ENCODE assay signal across 1 cellular context in genomic region chr17:13334374-13334773, GRCh38.
TF ChIP-seq lines count a peak whose summit lies in the region.

No MANE protein-coding gene starts in this region.

TF ChIP-seq in K562, 482 proteins besides CTCF, POLR2A, EP300 and RAD21 (continued from another document and continues in another):
- TF ChIP-seq MGA (IDR thresholded peaks at IDR 0.05), result no peak
- TF ChIP-seq MCM2 (IDR thresholded peaks at IDR 0.05; ENCODE audit: low read depth), result no peak
- peak; percentile 71 for TF ChIP-seq HMBOX1 (IDR thresholded peaks at IDR 0.05)
- peak; percentile 23; the same call in 1 of the 2 replicates for TF ChIP-seq JUND (IDR thresholded peaks at IDR 0.05; ENCODE audit: borderline replicate concordance, low read depth, low read length)
- TF ChIP-seq JUND (tag; IDR thresholded peaks at IDR 0.05; ENCODE audit: borderline replicate concordance, low read depth, low read length), result peak; percentile 24; the same call in 1 of the 3 replicates
- no peak for TF ChIP-seq EGR1 (conservative IDR thresholded peaks at IDR 0.05)
- peak; percentile 78 for TF ChIP-seq EHMT2 (IDR thresholded peaks at IDR 0.05)
- no peak for TF ChIP-seq XRCC4 (IDR thresholded peaks at IDR 0.05; ENCODE audit: extremely low read depth, insufficient read depth, insufficient read length)
- TF ChIP-seq GATA2 (CRISPR knock-in tag; IDR thresholded peaks at IDR 0.05), result 0 out of 2 replicates have a peak, but pooled peaks have one; percentile 16
- no peak for TF ChIP-seq ZBTB11 (CRISPR knock-in tag; IDR thresholded peaks at IDR 0.05)
- no peak for TF ChIP-seq TEAD4 (IDR thresholded peaks at IDR 0.05; ENCODE audit: low read length)
- no peak for TF ChIP-seq TEAD4 (CRISPR knock-in tag; IDR thresholded peaks at IDR 0.05; ENCODE audit: borderline replicate concordance)
- TF ChIP-seq ZNF696 (CRISPR knock-in tag; conservative IDR thresholded peaks at IDR 0.05), result no peak
- TF ChIP-seq TGIF2 (CRISPR knock-in tag; IDR thresholded peaks at IDR 0.05), result no peak
- peak; percentile 81 for TF ChIP-seq ARID1B (IDR thresholded peaks at IDR 0.05)
- TF ChIP-seq RBFOX2 (IDR thresholded peaks at IDR 0.05; ENCODE audit: low read depth, low read length), result no peak
- no peak for TF ChIP-seq MAFG (tag; conservative IDR thresholded peaks at IDR 0.05)
- no peak for TF ChIP-seq ZNF79 (CRISPR knock-in tag; IDR thresholded peaks at IDR 0.05; ENCODE audit: low read depth)
- TF ChIP-seq ZNF212 (CRISPR knock-in tag; IDR thresholded peaks at IDR 0.05), result no peak
- no peak for TF ChIP-seq CCAR2 (IDR thresholded peaks at IDR 0.05; ENCODE audit: low read depth, low read length)
- no peak for TF ChIP-seq MCM5 (IDR thresholded peaks at IDR 0.05; ENCODE audit: low read depth)
- no peak for TF ChIP-seq HIVEP1 (CRISPR knock-in tag; IDR thresholded peaks at IDR 0.05)
- no peak for TF ChIP-seq ELF4 (CRISPR knock-in tag; IDR thresholded peaks at IDR 0.05)
- TF ChIP-seq MEIS2 (IDR thresholded peaks at IDR 0.05; ENCODE audit: partially characterized antibody), result peak; percentile 64
- TF ChIP-seq ZNF431 (CRISPR knock-in tag; IDR thresholded peaks at IDR 0.05), result no peak
- no peak for TF ChIP-seq PRPF4 (IDR thresholded peaks at IDR 0.05; ENCODE audit: insufficient read depth, low read depth, low read length, poor library complexity, severe bottlenecking)
- no peak for TF ChIP-seq ZNF77 (CRISPR knock-in tag; IDR thresholded peaks at IDR 0.05)
- no peak for TF ChIP-seq BRF1 (IDR thresholded peaks at IDR 0.05; ENCODE audit: borderline replicate concordance, extremely low read depth, insufficient read length)
- TF ChIP-seq RB1 (IDR thresholded peaks at IDR 0.05; ENCODE audit: low read depth), result no peak
- no peak for TF ChIP-seq ATF2 (CRISPR knock-in tag; IDR thresholded peaks at IDR 0.05)
- TF ChIP-seq GTF3C2 (IDR thresholded peaks at IDR 0.05; ENCODE audit: borderline replicate concordance, extremely low read depth, insufficient read length), result no peak
- TF ChIP-seq SMARCE1 (IDR thresholded peaks at IDR 0.05), result 0 out of 2 replicates have a peak, but pooled peaks have one; percentile 18
- peak; percentile 69 for TF ChIP-seq TAL1 (IDR thresholded peaks at IDR 0.05)
- TF ChIP-seq THAP12 (CRISPR knock-in tag; IDR thresholded peaks at IDR 0.05), result no peak
- TF ChIP-seq POLR2B (IDR thresholded peaks at IDR 0.05; ENCODE audit: low read depth, partially characterized antibody), result no peak
- TF ChIP-seq POLR2AphosphoS5 (IDR thresholded peaks at IDR 0.05; ENCODE audit: control insufficient read depth, insufficient read depth, low read depth, low read length), result no peak
